1 cellular context compared by ENCODE assay signal in genomic region chr14:105192866-105193731, GRCh38.
TF ChIP-seq lines count a peak whose summit lies in the region.

No MANE protein-coding gene starts in this region.

TF ChIP-seq in WTC11, 78 proteins besides CTCF, POLR2A, EP300 and RAD21 (continued from another document):
- TF ChIP-seq HMGXB4 (CRISPR knock-in tag; IDR thresholded peaks at IDR 0.05) (no peak), IRF2 (CRISPR knock-in tag; IDR thresholded peaks at IDR 0.05; ENCODE audit: borderline replicate concordance, low read depth) (no peak), JAZF1 (CRISPR knock-in tag; IDR thresholded peaks at IDR 0.05) (no peak), MXD4 (CRISPR knock-in tag; IDR thresholded peaks at IDR 0.05; ENCODE audit: borderline replicate concordance) (no peak), ESRRA (CRISPR knock-in tag; IDR thresholded peaks at IDR 0.05; ENCODE audit: borderline replicate concordance) (no peak)
